ENCODE assay signal across 23 cellular contexts in the genomic region with DNA sequence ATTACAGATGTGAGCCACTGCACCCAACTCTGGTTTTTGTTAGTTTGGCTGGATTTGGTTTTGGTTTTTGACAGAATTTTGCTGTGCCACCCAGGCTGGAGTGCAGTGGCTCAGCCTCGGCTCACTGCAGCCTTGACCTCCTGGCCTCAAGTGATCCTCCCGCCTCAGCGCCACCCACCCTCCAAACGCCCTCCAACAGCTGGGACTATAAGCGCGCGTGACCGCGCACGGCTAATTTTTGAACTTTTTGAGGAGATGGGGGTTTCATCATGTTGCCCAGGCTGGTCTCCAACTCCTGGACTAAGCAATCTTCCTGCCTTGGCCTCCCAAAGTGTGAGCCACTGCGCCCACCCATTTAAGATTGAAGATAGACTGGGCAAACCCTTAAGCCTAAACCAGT.
A peak's percentile ranks its signal among the peaks of the same experiment; 100 is the strongest.
DNase-seq lines count a peak whose midpoint lies in the region; ATAC-seq, FAIRE-seq and TF ChIP-seq lines count a peak whose summit lies in the region.
"Had no signal": no experiment of that assay in that cellular context is flagged by ENCODE, and none has a peak within 500 bp of the region (broad histone marks: within the 10 kb centered on the region; RNA-seq: fewer than 3 reads in every experiment).

No MANE protein-coding gene starts in this region.

- peak; percentile 45 for DNase-seq in activated CD4-positive, alpha-beta T cell treated with anti-CD3 and anti-CD28 coated beads, Interleukin-2, amount 10 ng/mL, durations not matched to agents 24 days and 14 days
- no peak for DNase-seq in activated CD4-positive, alpha-beta T cell treated with anti-CD3 and anti-CD28 coated beads for 4 hours
- DNase-seq in HepG2 (ENCODE audit: low spot score) (no peak), right lobe of liver (no peak), ecto neural progenitor cell (ENCODE audit: low spot score) (peak; percentile 29), T-helper 9 cell (no peak)
- no peak for DNase-seq in stimulated activated CD4-positive, alpha-beta T cell treated with anti-CD3 and anti-CD28 coated beads, Interleukin-4, amount 100 ng/mL, for 4 hours
- DNase-seq: AML-193; Caco-2; Calu3; CD4-positive, alpha-beta T cell; CD8-positive, alpha-beta T cell; DMS79 treated with DMSO at 0.1 percent for 48 hours; GF-D8 had no signal

- H2AFZ ChIP-seq in HepG2 (ENCODE audit: low read length): no peak overlapping the region

- H3K27ac ChIP-seq in HepG2 (ENCODE audit: extremely low read length, insufficient read depth, low read length) (no peak overlapping the region), right lobe of liver (no peak overlapping the region)
- H3K27ac ChIP-seq: 22Rv1; A549; BLaER1 treated with 17β-estradiol and CSF1 and Interleukin-3, amounts not matched to agents 10 nM and 100 nM; C4-2B had no signal

- H3K27me3 Mint-ChIP-seq in activated CD4-positive, alpha-beta T cell treated with anti-CD3 and anti-CD28 coated beads, Interleukin-2, amount 10 ng/mL, durations not matched to agents 24 days and 14 days: no peaks in the 10 kb centered on the region
- H3K27me3 Mint-ChIP-seq: B cell; CD4-positive, alpha-beta T cell had no signal

- no peaks in the 10 kb centered on the region for H3K9me3 Mint-ChIP-seq in activated CD4-positive, alpha-beta T cell treated with anti-CD3 and anti-CD28 coated beads, Interleukin-2, amount 10 ng/mL, durations not matched to agents 24 days and 14 days
- H3K9me3 Mint-ChIP-seq: CD4-positive, alpha-beta T cell had no signal

- TF ChIP-seq POLR2A in HepG2 (IDR thresholded peaks at IDR 0.05; ENCODE audit: insufficient read depth in 1 of 2, low read depth in 2 of 2, low read length in 2 of 2) (no peak), right lobe of liver (IDR thresholded peaks at IDR 0.05) (no peak)

- CTCF ChIA-PET in HepG2 (lab: Yijun Ruan, JAX; ENCODE audit: low intra/inter-chr PET ratio, low total read pairs): no interaction called here

- no peak overlapping the region for H3K9ac ChIP-seq in HepG2 (ENCODE audit: insufficient read depth, low read depth, low read length)
- H3K9ac ChIP-seq: BLaER1 treated with 17β-estradiol and CSF1 and Interleukin-3, amounts not matched to agents 10 nM and 100 nM had no signal

- H4K20me1 ChIP-seq in HepG2 (ENCODE audit: insufficient read depth, low read length): no peaks in the 10 kb centered on the region
- H4K20me1 ChIP-seq: BLaER1 treated with 17β-estradiol and CSF1 and Interleukin-3, amounts not matched to agents 10 nM and 100 nM had no signal

- in situ Hi-C loops in HepG2 (cut with HindIII; ENCODE audit: extremely low pct_ligation_motif_present, low pct_unique_long_range_greater_than_20kb): no loop called here

- no peak for ATAC-seq in HepG2
- no peak for ATAC-seq in right lobe of liver
- ATAC-seq: A549; CD8-positive, alpha-beta T cell had no signal

- H3K27me3 ChIP-seq in HepG2 (ENCODE audit: control insufficient read depth in 1 of 2, insufficient read depth in 2 of 2, low read length in 2 of 2) (no peaks in the 10 kb centered on the region; a peak in 1 of 5 replicates), right lobe of liver (no peaks in the 10 kb centered on the region)
- H3K27me3 ChIP-seq: BLaER1 treated with 17β-estradiol and CSF1 and Interleukin-3, amounts not matched to agents 10 nM and 100 nM had no signal

- no peak overlapping the region for H3K4me2 ChIP-seq in HepG2 (ENCODE audit: low read depth, low read length)
- H3K4me2 ChIP-seq: A549; BLaER1 treated with 17β-estradiol and CSF1 and Interleukin-3, amounts not matched to agents 10 nM and 100 nM had no signal

- H3K36me3 ChIP-seq in HepG2 (replicated peaks in 1 of 2; ENCODE audit: control insufficient read depth in 1 of 2, insufficient read depth in 2 of 2, low read length in 2 of 2): peaks cover 0 to 2% of the 10 kb centered on the region in 2 experiments; a peak in 3 of 5 replicates
- H3K36me3 ChIP-seq in right lobe of liver: peaks cover 0 to 3% (median 0%) of the 10 kb centered on the region in 4 donors

- POLR2A ChIA-PET in HepG2 (lab: Yijun Ruan, JAX): no interaction called here

- H3K79me2 ChIP-seq in HepG2 (ENCODE audit: insufficient read depth, low read length): peaks cover 4% of the 10 kb centered on the region

- peaks cover 10% of the 10 kb centered on the region for H3K36me3 Mint-ChIP-seq in activated CD4-positive, alpha-beta T cell treated with anti-CD3 and anti-CD28 coated beads, Interleukin-2, amount 10 ng/mL, durations not matched to agents 24 days and 14 days (ENCODE audit: low read depth)

- BruUV-seq in HepG2 (replicated peaks; lab: Mats Ljungman, UMichigan): no TSS peak

- no peak overlapping the region for H3K4me3 Mint-ChIP-seq in activated CD4-positive, alpha-beta T cell treated with anti-CD3 and anti-CD28 coated beads, Interleukin-2, amount 10 ng/mL, durations not matched to agents 24 days and 14 days
- H3K4me3 Mint-ChIP-seq: B cell; CD8-positive, alpha-beta T cell had no signal

- FAIRE-seq in HepG2 (lab: Jason Lieb, UNC): no peak
- FAIRE-seq: A549, D721Med, G401.6, GM12891, GM19239 had no signal

- no peak overlapping the region for H3K27ac Mint-ChIP-seq in activated CD4-positive, alpha-beta T cell treated with anti-CD3 and anti-CD28 coated beads, Interleukin-2, amount 10 ng/mL, durations not matched to agents 24 days and 14 days
- H3K27ac Mint-ChIP-seq: B cell; CD4-positive, alpha-beta T cell; CD8-positive, alpha-beta T cell had no signal

- no peak for TF ChIP-seq RAD21 in HepG2 (CRISPR knock-in tag; IDR thresholded peaks at IDR 0.05)

- H3K4me1 Mint-ChIP-seq in activated CD4-positive, alpha-beta T cell treated with anti-CD3 and anti-CD28 coated beads, Interleukin-2, amount 10 ng/mL, durations not matched to agents 24 days and 14 days: peaks cover 12% of the 10 kb centered on the region

- 95% methylated on average over 11 of the region's 11 CpGs for WGBS in HepG2 (ENCODE audit: low lambda C conversion rate)
- 93% methylated on average over 11 of the region's 11 CpGs for WGBS in right lobe of liver (ENCODE audit: insufficient coverage, low coverage, low lambda C conversion rate, missing lambda C conversion rate)

- TF ChIP-seq EP300 in HepG2 (IDR thresholded peaks at IDR 0.05; ENCODE audit: low read depth in 2 of 2, low read length in 2 of 2): no peak
- no peak for TF ChIP-seq EP300 in HepG2 (CRISPR knock-in tag; IDR thresholded peaks at IDR 0.05; ENCODE audit: borderline replicate concordance)

- TF ChIP-seq CTCF in HepG2 (CRISPR knock-in tag; IDR thresholded peaks at IDR 0.05) (no peak), right lobe of liver (IDR thresholded peaks at IDR 0.05) (no peak)

- H3K9me3 ChIP-seq in HepG2 (ENCODE audit: low read length): no peaks in the 10 kb centered on the region
- H3K9me3 ChIP-seq in right lobe of liver: peaks cover 0 to 5% (median 0%) of the 10 kb centered on the region in 4 donors
- H3K9me3 ChIP-seq: A549, Caco-2 had no signal

- intact Hi-C loops in activated CD4-positive, alpha-beta T cell treated with anti-CD3 and anti-CD28 coated beads, Interleukin-2, amount 10 ng/mL, durations not matched to agents 24 days and 14 days (cut with micrococcal nuclease): no loop called here
- intact Hi-C loops in HepG2 (cut with micrococcal nuclease; ENCODE audit: unreplicated experiment) (no loop called here), right lobe of liver (cut with DNase I) (no loop called here)

- H3K4me3 ChIP-seq in HepG2 (replicated peaks in 1 of 3; ENCODE audit: insufficient read depth in 1 of 3, low read depth in 2 of 3, low read length in 3 of 3) (no peak overlapping the region), right lobe of liver (no peak overlapping the region)
- H3K4me3 ChIP-seq: A549; BLaER1 treated with 17β-estradiol and CSF1 and Interleukin-3, amounts not matched to agents 10 nM and 100 nM had no signal

- H3K4me1 ChIP-seq in HepG2 (ENCODE audit: insufficient read depth, low read length) (peaks cover 10% of the 10 kb centered on the region), right lobe of liver (no peaks in the 10 kb centered on the region)

TF ChIP-seq in HepG2, 621 proteins besides CTCF, POLR2A, EP300 and RAD21:
- TF ChIP-seq, protein P1, sequence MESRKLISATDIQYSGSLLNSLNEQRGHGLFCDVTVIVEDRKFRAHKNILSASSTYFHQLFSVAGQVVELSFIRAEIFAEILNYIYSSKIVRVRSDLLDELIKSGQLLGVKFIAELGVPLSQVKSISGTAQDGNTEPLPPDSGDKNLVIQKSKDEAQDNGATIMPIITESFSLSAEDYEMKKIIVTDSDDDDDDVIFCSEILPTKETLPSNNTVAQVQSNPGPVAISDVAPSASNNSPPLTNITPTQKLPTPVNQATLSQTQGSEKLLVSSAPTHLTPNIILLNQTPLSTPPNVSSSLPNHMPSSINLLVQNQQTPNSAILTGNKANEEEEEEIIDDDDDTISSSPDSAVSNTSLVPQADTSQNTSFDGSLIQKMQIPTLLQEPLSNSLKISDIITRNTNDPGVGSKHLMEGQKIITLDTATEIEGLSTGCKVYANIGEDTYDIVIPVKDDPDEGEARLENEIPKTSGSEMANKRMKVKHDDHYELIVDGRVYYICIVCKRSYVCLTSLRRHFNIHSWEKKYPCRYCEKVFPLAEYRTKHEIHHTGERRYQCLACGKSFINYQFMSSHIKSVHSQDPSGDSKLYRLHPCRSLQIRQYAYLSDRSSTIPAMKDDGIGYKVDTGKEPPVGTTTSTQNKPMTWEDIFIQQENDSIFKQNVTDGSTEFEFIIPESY (CRISPR knock-in tag; IDR thresholded peaks at IDR 0.05): peak; percentile 73
- no peak for TF ChIP-seq NCOR1 (IDR thresholded peaks at IDR 0.05; ENCODE audit: borderline replicate concordance, low read length)
- TF ChIP-seq SMAD3 (CRISPR knock-in tag; IDR thresholded peaks at IDR 0.05): no peak

Comparison
In these comparisons a context has a peak if more than half of its experiments do, and no peak if none do; other contexts are left out.
1. DNase-seq: peak in activated CD4-positive, alpha-beta T cell treated with anti-CD3 and anti-CD28 coated beads, Interleukin-2, amount 10 ng/mL, durations not matched to agents 24 days and 14 days (single experiment) and ecto neural progenitor cell (single experiment); none in activated CD4-positive, alpha-beta T cell treated with anti-CD3 and anti-CD28 coated beads for 4 hours (0 of 2), HepG2 (single experiment), right lobe of liver (0 of 3), T-helper 9 cell (single experiment) and stimulated activated CD4-positive, alpha-beta T cell treated with anti-CD3 and anti-CD28 coated beads, Interleukin-4, amount 100 ng/mL, for 4 hours (0 of 2).